9 cellular contexts compared by ENCODE assay signal in genomic region chr2:169038338-169038757, GRCh38. TPM values are rescaled to one million over a fixed set of nuclear protein-coding genes. Genes with fewer than 3 reads are reported as not detected.
DNase-seq lines count a peak whose midpoint lies in the region; ATAC-seq and TF ChIP-seq lines count a peak whose summit lies in the region.
"Had no signal": no experiment of that assay in that cellular context is flagged by ENCODE, and none has a peak within 500 bp of the region (broad histone marks: within the 10 kb centered on the region; RNA-seq: fewer than 3 reads in every experiment).

No MANE protein-coding gene starts in this region.

- H3K27ac ChIP-seq in Peyer's patch: no peak overlapping the region

- H3K4me3 Mint-ChIP-seq in activated CD4-positive, alpha-beta memory T cell treated with anti-CD3 and anti-CD28 coated beads for 36 hours: no peak overlapping the region
- H3K4me3 Mint-ChIP-seq: naive B cell had no signal

- H3K36me3 Mint-ChIP-seq in activated CD4-positive, alpha-beta memory T cell treated with anti-CD3 and anti-CD28 coated beads for 36 hours: peaks cover 15% of the 10 kb centered on the region

- no peak for TF ChIP-seq POLR2A in Peyer's patch (IDR thresholded peaks at IDR 0.05)

- ATAC-seq in GM21619 (IDR thresholded peaks at IDR 0.05; ENCODE audit: unreplicated experiment) (peak; percentile 69), GM19397 (IDR thresholded peaks at IDR 0.05; ENCODE audit: unreplicated experiment) (no peak)

- H3K27ac Mint-ChIP-seq in activated CD4-positive, alpha-beta memory T cell treated with anti-CD3 and anti-CD28 coated beads for 36 hours: no peak overlapping the region

- intact Hi-C loops in activated CD4-positive, alpha-beta memory T cell treated with anti-CD3 and anti-CD28 coated beads for 36 hours (cut with micrococcal nuclease): loop anchor here (2.0 kb wide), 1 partner anchor 30 kb away; the partner anchor contains the start of gene DHRS9

- H3K4me1 ChIP-seq in Peyer's patch: no peaks in the 10 kb centered on the region

- no peak for TF ChIP-seq CTCF in GM06990 (IDR thresholded peaks at IDR 0.05; ENCODE audit: insufficient read depth, low read length, poor library complexity, severe bottlenecking)
- TF ChIP-seq CTCF in fibroblast of mammary gland (conservative IDR thresholded peaks at IDR 0.05; ENCODE audit: control insufficient read depth, insufficient read depth, low read depth, low read length): no peak
- no peak for TF ChIP-seq CTCF in Peyer's patch (IDR thresholded peaks at IDR 0.05)

- CTCF ChIA-PET in activated CD4-positive, alpha-beta memory T cell treated with anti-CD3 and anti-CD28 coated beads for 36 hours (lab: Charles Lee): no interaction called here

- no peaks in the 10 kb centered on the region for H3K36me3 ChIP-seq in GM06990 (ENCODE audit: control insufficient read depth, insufficient read depth, low read length)
- no peaks in the 10 kb centered on the region for H3K36me3 ChIP-seq in Peyer's patch

- peaks cover 22% of the 10 kb centered on the region for H3K9me3 Mint-ChIP-seq in activated CD4-positive, alpha-beta memory T cell treated with anti-CD3 and anti-CD28 coated beads for 36 hours

- DNase-seq in GM06990 (ENCODE audit: extremely low read depth, insufficient read length): peak; percentile 25
- DNase-seq in KBM-7: peak; percentile 67
- peak; percentile 75 for DNase-seq in fibroblast of mammary gland (ENCODE audit: low read depth)
- no peak for DNase-seq in activated CD4-positive, alpha-beta memory T cell treated with anti-CD3 and anti-CD28 coated beads for 36 hours
- no peak for DNase-seq in NCI-H2107 treated with DMSO at 0.1 percent for 48 hours (lab: John Stamatoyannopoulos, UW; ENCODE audit: unreplicated experiment)
- no peak for DNase-seq in Peyer's patch
- DNase-seq: naive B cell had no signal

- no peaks in the 10 kb centered on the region for H3K9me3 ChIP-seq in Peyer's patch

- H3K27me3 Mint-ChIP-seq in activated CD4-positive, alpha-beta memory T cell treated with anti-CD3 and anti-CD28 coated beads for 36 hours: no peaks in the 10 kb centered on the region
- H3K27me3 Mint-ChIP-seq: naive B cell had no signal

- no peaks in the 10 kb centered on the region for H3K27me3 ChIP-seq in GM06990 (replicated peaks; ENCODE audit: control insufficient read depth, insufficient read depth, low read length)
- H3K27me3 ChIP-seq in Peyer's patch: no peaks in the 10 kb centered on the region

- H3K4me1 Mint-ChIP-seq in activated CD4-positive, alpha-beta memory T cell treated with anti-CD3 and anti-CD28 coated beads for 36 hours (ENCODE audit: low read depth): peaks cover 9% of the 10 kb centered on the region

- in situ Hi-C loops in KBM-7 (cut with MboI; ENCODE audit: low pct_unique_long_range_greater_than_20kb, low sequenced_read_pairs): no loop called here

- POLR2A ChIA-PET in activated CD4-positive, alpha-beta memory T cell treated with anti-CD3 and anti-CD28 coated beads for 36 hours (lab: Charles Lee): no interaction called here

- H3K4me3 ChIP-seq in GM06990 (replicated peaks; ENCODE audit: low read depth, low read length) (no peak overlapping the region), fibroblast of mammary gland (ENCODE audit: control insufficient read depth, low read depth, low read length) (no peak overlapping the region), Peyer's patch (no peak overlapping the region)

RNA-seq across cellular contexts. Expression of gene ABCB11, which starts 7.2 kb away (rescaled TPM):
- not detected for total RNA-seq in activated CD4-positive, alpha-beta memory T cell treated with anti-CD3 and anti-CD28 coated beads for 36 hours
- under 1 TPM in 2 of 4 donors, not detected in 2; 0.18 to 0.54 TPM for total RNA-seq in Peyer's patch

RNA-seq across cellular contexts. Expression of gene DHRS9, which starts 31.0 kb away (rescaled TPM):
- 1 to 10 TPM; 4.9 to 5.4 TPM for total RNA-seq in activated CD4-positive, alpha-beta memory T cell treated with anti-CD3 and anti-CD28 coated beads for 36 hours
- 10 to 100 TPM in 1 of 4 donors, 1 to 10 TPM in 3; 5.7 to 10.2 (median 6.6) TPM for total RNA-seq in Peyer's patch

Comparison
In these comparisons a context has a peak if more than half of its experiments do, and no peak if none do; other contexts are left out.
1. DNase-seq: peak in GM06990 (single experiment), KBM-7 (single experiment) and fibroblast of mammary gland (single experiment); none in activated CD4-positive, alpha-beta memory T cell treated with anti-CD3 and anti-CD28 coated beads for 36 hours (single experiment), NCI-H2107 treated with DMSO at 0.1 percent for 48 hours (single experiment) and Peyer's patch (0 of 3).